2 cellular contexts compared by ENCODE assay signal in the genomic region with DNA sequence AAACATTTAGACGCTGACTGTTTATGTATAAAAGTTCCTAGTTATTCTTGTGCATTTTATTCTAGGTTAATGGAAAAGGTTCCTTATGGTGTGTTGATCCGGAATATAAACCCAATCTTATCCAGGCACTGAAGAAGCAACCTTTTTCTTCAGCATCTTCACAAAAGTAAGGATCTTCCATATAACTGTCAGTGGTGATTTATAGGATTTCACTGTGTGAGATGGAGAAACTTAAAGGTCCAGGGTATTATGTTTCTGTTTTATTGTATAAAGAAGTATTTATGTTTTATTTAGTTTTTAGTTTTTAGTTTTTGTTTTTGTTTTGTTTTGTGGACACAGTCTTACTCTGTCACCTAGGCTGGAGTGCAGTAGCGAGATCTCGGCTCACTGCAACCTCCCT.
TF ChIP-seq lines count a peak whose summit lies in the region.

No MANE protein-coding gene starts in this region.

TF ChIP-seq in HepG2, 621 proteins besides CTCF, POLR2A, EP300 and RAD21:
- TF ChIP-seq ZNF770 (CRISPR knock-in tag; IDR thresholded peaks at IDR 0.05) (0 out of 2 replicates have a peak, but pooled peaks have one; percentile 41), KAT8 (CRISPR knock-in tag; IDR thresholded peaks at IDR 0.05) (no peak)
TF ChIP-seq in HepG2: peak in this region for 1.

TF ChIP-seq in K562, 482 proteins besides CTCF, POLR2A, EP300 and RAD21:
- TF ChIP-seq NEUROD1 (IDR thresholded peaks at IDR 0.05; ENCODE audit: borderline replicate concordance, low read depth, low read length, partially characterized antibody), result no peak
- TF ChIP-seq PTTG1 (tag; IDR thresholded peaks at IDR 0.05; ENCODE audit: low read depth), result no peak
- no peak for TF ChIP-seq ZNF324 (CRISPR knock-in tag; IDR thresholded peaks at IDR 0.05)
- TF ChIP-seq MEIS2 (IDR thresholded peaks at IDR 0.05; ENCODE audit: partially characterized antibody), result peak; percentile 57
- TF ChIP-seq ZNF79 (CRISPR knock-in tag; IDR thresholded peaks at IDR 0.05; ENCODE audit: low read depth), result no peak
- TF ChIP-seq PKNOX1 (IDR thresholded peaks at IDR 0.05), result peak; percentile 66
- TF ChIP-seq CGGBP1 (CRISPR knock-in tag; IDR thresholded peaks at IDR 0.05), result no peak
- no peak for TF ChIP-seq RNF2 (IDR thresholded peaks at IDR 0.05)
